ENCODE assay signal across 22 cellular contexts in genomic region chr2:150532883-150533282, GRCh38. TPM values are rescaled to one million over a fixed set of nuclear protein-coding genes. Genes with fewer than 3 reads are reported as not detected.
A peak's percentile ranks its signal among the peaks of the same experiment; 100 is the strongest.
DNase-seq lines count a peak whose midpoint lies in the region; ATAC-seq, FAIRE-seq and TF ChIP-seq lines count a peak whose summit lies in the region.
"Had no signal": no experiment of that assay in that cellular context is flagged by ENCODE, and none has a peak within 500 bp of the region (broad histone marks: within the 10 kb centered on the region; RNA-seq: fewer than 3 reads in every experiment).

No MANE protein-coding gene starts in this region.

- no peak overlapping the region for H3K27ac Mint-ChIP-seq in activated T-helper 17 cell treated with anti-CD3 and anti-CD28 coated beads, Interleukin-2, amount 50 U/mL, for 72 hours
- H3K27ac Mint-ChIP-seq: activated CD4-positive, alpha-beta memory T cell treated with anti-CD3 and anti-CD28 coated beads, Interleukin-2, amount 10 ng/mL, durations not matched to agents 7 days and 5 days; activated naive CD4-positive, alpha-beta T cell treated with anti-CD3 and anti-CD28 coated beads, Interleukin-2, amount 50 U/mL, for 24 hours; CD4-positive, alpha-beta T cell had no signal

- POLR2A ChIA-PET in AG04450 (lab: Yijun Ruan, JAX), result interaction anchor here (1.4 to 1.5 kb wide), 2 partner anchors 19 to 37 kb away, joined by 4 to 8 read pairs; no protein-coding TSS in a partner anchor

- no peak for TF ChIP-seq CTCF in AG04450 (IDR thresholded peaks at IDR 0.05; ENCODE audit: low read depth, low read length)
- TF ChIP-seq CTCF in bronchial epithelial cell (IDR thresholded peaks at IDR 0.05; ENCODE audit: insufficient read depth, low read length, severe bottlenecking), result no peak
- no peak for TF ChIP-seq CTCF in foreskin keratinocyte (conservative IDR thresholded peaks at IDR 0.05)
- TF ChIP-seq CTCF in gastrocnemius medialis (IDR thresholded peaks at IDR 0.05 in 4 of 5, conservative IDR thresholded peaks at IDR 0.05 in 1 of 5), result no peak

- H3K9me3 ChIP-seq in AG04450 (ENCODE audit: control insufficient read depth, insufficient read depth, low read length) (no peaks in the 10 kb centered on the region), gastrocnemius medialis (no peaks in the 10 kb centered on the region)
- H3K9me3 ChIP-seq: HAP-1, uterus had no signal

- H3K4me3 ChIP-seq in AG04450 (ENCODE audit: low read depth, low read length), result no peak overlapping the region
- H3K4me3 ChIP-seq in bronchial epithelial cell (ENCODE audit: low read depth, low read length), result no peak overlapping the region
- no peak overlapping the region for H3K4me3 ChIP-seq in gastrocnemius medialis
- H3K4me3 ChIP-seq: A549, cardiac muscle cell, HAP-1, uterus had no signal

- H3K36me3 Mint-ChIP-seq in activated T-helper 17 cell treated with anti-CD3 and anti-CD28 coated beads, Interleukin-2, amount 50 U/mL, for 72 hours (ENCODE audit: low read depth), result no peaks in the 10 kb centered on the region
- H3K36me3 Mint-ChIP-seq: activated naive CD4-positive, alpha-beta T cell treated with anti-CD3 and anti-CD28 coated beads, Interleukin-2, amount 50 U/mL, for 24 hours had no signal

- CTCF ChIA-PET in AG04450 (lab: Charles Lee), result interaction anchor here (1.6 kb wide), 1 partner anchor 16 kb away, joined by 5 read pairs; no protein-coding TSS in a partner anchor

- H3K4me3 Mint-ChIP-seq in activated T-helper 17 cell treated with anti-CD3 and anti-CD28 coated beads, Interleukin-2, amount 50 U/mL, for 72 hours, result no peak overlapping the region
- H3K4me3 Mint-ChIP-seq: activated CD4-positive, alpha-beta memory T cell treated with anti-CD3 and anti-CD28 coated beads, Interleukin-2, amount 10 ng/mL, durations not matched to agents 7 days and 5 days; activated naive CD4-positive, alpha-beta T cell treated with anti-CD3 and anti-CD28 coated beads, Interleukin-2, amount 50 U/mL, for 24 hours; CD4-positive, alpha-beta T cell had no signal

- peaks cover 4% of the 10 kb centered on the region for H3K9me3 Mint-ChIP-seq in activated T-helper 17 cell treated with anti-CD3 and anti-CD28 coated beads, Interleukin-2, amount 50 U/mL, for 72 hours
- H3K9me3 Mint-ChIP-seq: activated CD4-positive, alpha-beta memory T cell treated with anti-CD3 and anti-CD28 coated beads, Interleukin-2, amount 10 ng/mL, durations not matched to agents 7 days and 5 days; activated naive CD4-positive, alpha-beta T cell treated with anti-CD3 and anti-CD28 coated beads, Interleukin-2, amount 50 U/mL, for 24 hours; CD4-positive, alpha-beta T cell had no signal

- no peaks in the 10 kb centered on the region for H3K36me3 ChIP-seq in bronchial epithelial cell (ENCODE audit: control insufficient read depth, insufficient read depth, low read length)
- H3K36me3 ChIP-seq in gastrocnemius medialis, result no peaks in the 10 kb centered on the region
- H3K36me3 ChIP-seq: cardiac muscle cell, HAP-1, uterus had no signal

- H3K27me3 ChIP-seq in AG04450 (ENCODE audit: control insufficient read depth, insufficient read depth, low read length), result no peaks in the 10 kb centered on the region
- H3K27me3 ChIP-seq in bronchial epithelial cell (ENCODE audit: control insufficient read depth, insufficient read depth, low read length), result no peaks in the 10 kb centered on the region
- no peaks in the 10 kb centered on the region for H3K27me3 ChIP-seq in foreskin keratinocyte
- no peaks in the 10 kb centered on the region for H3K27me3 ChIP-seq in gastrocnemius medialis
- H3K27me3 ChIP-seq: cardiac muscle cell, uterus had no signal

- H3K27ac ChIP-seq in AG04450 (ENCODE audit: low read depth, low read length) (peak overlapping the region; percentile 71), foreskin keratinocyte (no peak overlapping the region), gastrocnemius medialis (no peak overlapping the region)
- H3K27ac ChIP-seq: cardiac muscle cell, uterus had no signal

- H3K27me3 Mint-ChIP-seq in activated T-helper 17 cell treated with anti-CD3 and anti-CD28 coated beads, Interleukin-2, amount 50 U/mL, for 72 hours, result peaks cover 6% of the 10 kb centered on the region
- H3K27me3 Mint-ChIP-seq: activated CD4-positive, alpha-beta memory T cell treated with anti-CD3 and anti-CD28 coated beads, Interleukin-2, amount 10 ng/mL, durations not matched to agents 7 days and 5 days; activated naive CD4-positive, alpha-beta T cell treated with anti-CD3 and anti-CD28 coated beads, Interleukin-2, amount 50 U/mL, for 24 hours; CD4-positive, alpha-beta T cell had no signal

- intact Hi-C loops in gastrocnemius medialis (cut with DNase I; ENCODE audit: low total_unique reads), result no loop called here

- no peak for DNase-seq in AG04450 (ENCODE audit: low read depth, low spot score)
- peak; percentile 48 for DNase-seq in HS-5 (ENCODE audit: low read depth)
- DNase-seq in bronchial epithelial cell (ENCODE audit: low read depth), result peak; percentile 81
- DNase-seq in foreskin keratinocyte, result peak in 1 of 2 donors; percentile 51
- no peak for DNase-seq in gastrocnemius medialis
- no peak for DNase-seq in NCI-H524 (lab: John Stamatoyannopoulos, UW)
- DNase-seq in activated T-cell treated with anti-CD3 and anti-CD28 coated beads, Interleukin-2, amount 50 U/mL, for 48 hours, result no peak
- DNase-seq: activated CD4-positive, alpha-beta memory T cell treated with anti-CD3 and anti-CD28 coated beads, Interleukin-2, amount 10 ng/mL, durations not matched to agents 7 days and 5 days; activated CD4-positive, CD25-positive, alpha-beta regulatory T cell; CD4-positive, alpha-beta T cell; hypothalamus; kidney; mesendoderm; MM.1S; NCI-H146; uterus had no signal

- TF ChIP-seq POLR2A in gastrocnemius medialis (IDR thresholded peaks at IDR 0.05), result no peak

- ATAC-seq in foreskin keratinocyte (peak; percentile 4), gastrocnemius medialis (no peak)
- ATAC-seq in activated T-helper 17 cell treated with anti-CD3 and anti-CD28 coated beads, Interleukin-2, amount 50 U/mL, for 72 hours (replicated peaks), result no peak
- ATAC-seq: A549, Panc1 had no signal

- H3K4me1 ChIP-seq in foreskin keratinocyte (peaks cover 44% of the 10 kb centered on the region), gastrocnemius medialis (no peaks in the 10 kb centered on the region)
- H3K4me1 ChIP-seq: uterus had no signal

- in situ Hi-C loops in gastrocnemius medialis (cut with MboI; ENCODE audit: low sequenced_read_pairs in 4 of 4), result no loop called here

- no peak for FAIRE-seq in bronchial epithelial cell (lab: Jason Lieb, UNC)
- FAIRE-seq: A549, kidney had no signal

- no peaks in the 10 kb centered on the region for H3K4me1 Mint-ChIP-seq in activated T-helper 17 cell treated with anti-CD3 and anti-CD28 coated beads, Interleukin-2, amount 50 U/mL, for 72 hours
- H3K4me1 Mint-ChIP-seq: activated CD4-positive, alpha-beta memory T cell treated with anti-CD3 and anti-CD28 coated beads, Interleukin-2, amount 10 ng/mL, durations not matched to agents 7 days and 5 days; activated naive CD4-positive, alpha-beta T cell treated with anti-CD3 and anti-CD28 coated beads, Interleukin-2, amount 50 U/mL, for 24 hours had no signal

RNA-seq across cellular contexts. Expression of gene RND3, which starts 45.4 kb away (rescaled TPM):
- polyA plus RNA-seq in AG04450 (2011; rRNA removed) (533 and 627 TPM in 2 replicates), foreskin keratinocyte (23.7 and 29.0 TPM in 2 replicates)
- 743 and 759 TPM in 2 replicates for polyA minus RNA-seq in AG04450 (2011; rRNA and poly(A)+ RNA removed)
- total RNA-seq in bronchial epithelial cell (217 and 260 TPM in 2 replicates), foreskin keratinocyte (60.8 and 61.3 TPM in 2 replicates), gastrocnemius medialis (10 to 100 TPM in 3 of 4 donors, 1 to 10 TPM in 1; 2.1 to 14.9 (median 12.3) TPM)
- total RNA-seq in activated T-helper 17 cell treated with anti-CD3 and anti-CD28 coated beads, Interleukin-2, amount 50 U/mL, for 72 hours, result not detected
- total RNA-seq: activated CD4-positive, alpha-beta memory T cell treated with anti-CD3 and anti-CD28 coated beads, Interleukin-2, amount 10 ng/mL, durations not matched to agents 7 days and 5 days; CD4-positive, alpha-beta T cell had no signal

Comparison
In these comparisons a context has a peak if more than half of its experiments do, and no peak if none do; other contexts are left out.
1. DNase-seq: peak in HS-5 (single experiment) and bronchial epithelial cell (single experiment); none in AG04450 (single experiment), gastrocnemius medialis (0 of 2), NCI-H524 (0 of 2) and activated T-cell treated with anti-CD3 and anti-CD28 coated beads, Interleukin-2, amount 50 U/mL, for 48 hours (0 of 2).